20 cellular contexts compared by ENCODE assay signal in the genomic region with DNA sequence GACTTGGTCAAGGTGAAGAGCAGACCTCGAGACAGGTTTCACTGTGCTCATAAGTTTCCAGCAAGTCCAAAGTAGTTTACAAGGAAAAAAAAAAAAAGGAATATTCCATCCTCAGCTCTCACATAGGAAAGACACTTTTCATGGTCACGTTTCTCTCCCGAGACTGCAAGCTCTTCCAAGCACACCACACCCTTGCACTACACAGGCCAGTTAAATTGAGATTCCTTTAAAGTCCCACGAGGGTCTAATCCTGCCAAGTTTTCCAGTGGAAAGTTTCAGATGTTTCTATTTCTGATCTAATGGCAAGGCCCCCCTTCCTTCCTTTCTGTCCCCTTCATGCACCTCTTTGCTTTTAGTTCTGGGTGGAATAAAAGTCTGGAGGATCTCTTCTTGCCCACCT.
"Had no signal": no experiment of that assay in that cellular context is flagged by ENCODE, and none has a peak within 500 bp of the region (broad histone marks: within the 10 kb centered on the region; RNA-seq: fewer than 3 reads in every experiment).

No MANE protein-coding gene starts in this region.

- H3K27me3 ChIP-seq: thyroid gland, upper lobe of left lung, uterus had no signal

- H3K79me2 ChIP-seq: parathyroid adenoma had no signal

- H3K9ac ChIP-seq: parathyroid adenoma had no signal

- H3K4me1 ChIP-seq: lower lobe of right lung, parathyroid adenoma, prostate gland, thyroid gland, upper lobe of left lung, uterus had no signal

- H3K4me3 ChIP-seq: dorsolateral prefrontal cortex, lower lobe of right lung, prostate gland, thyroid gland, upper lobe of left lung, uterus had no signal

- ATAC-seq: left lobe of liver, lower lobe of right lung had no signal

- H3K36me3 ChIP-seq: lower lobe of right lung, prostate gland, thyroid gland, upper lobe of left lung, uterus had no signal

- H2AFZ ChIP-seq: parathyroid adenoma had no signal

- H3K9me3 ChIP-seq: lower lobe of right lung, prostate gland, thyroid gland, upper lobe of left lung, uterus had no signal

- H3K27ac ChIP-seq: dorsolateral prefrontal cortex, lower lobe of right lung, parathyroid adenoma, prostate gland, thyroid gland, upper lobe of left lung, uterus had no signal

- DNase-seq: central memory CD4-positive, alpha-beta T cell; cortex of kidney; dorsolateral prefrontal cortex; effector CD8-positive, alpha-beta T cell; glutamatergic neuron; hippocampal formation; lower lobe of right lung; mesenchymal stem cell; naive B cell; retina; small intestine; stimulated activated CD4-positive, alpha-beta T cell treated with anti-CD3 and anti-CD28 coated beads, Interleukin-12 subunit alpha, Interleukin-12 subunit beta, amount 100 ng/mL, for 4 hours; stimulated activated CD4-positive, alpha-beta T cell treated with anti-CD3 and anti-CD28 coated beads, Interleukin-2, amount 100 ng/mL, for 48 hours; stimulated activated naive CD4-positive, alpha-beta T cell treated with Interleukin-2 at 50 U/mL for 16 hours; thyroid gland; upper lobe of left lung; uterus had no signal
